In genomic region chr9:135299651-135300345, GRCh38 we compare ENCODE assay signal across 13 cellular contexts.
"Had no signal": no experiment of that assay in that cellular context is flagged by ENCODE, and none has a peak within 500 bp of the region (broad histone marks: within the 10 kb centered on the region; RNA-seq: fewer than 3 reads in every experiment).

No MANE protein-coding gene starts in this region.

- DNase-seq: activated CD4-positive, alpha-beta T cell treated with anti-CD3 and anti-CD28 coated beads, Interleukin-2, amount 10 ng/mL, durations not matched to agents 24 days and 14 days; activated naive CD4-positive, alpha-beta T cell treated with anti-CD3 and anti-CD28 coated beads for 36 hours; anterior cingulate cortex; foreskin keratinocyte; hippocampal formation; lower lobe of right lung; stimulated activated CD4-positive, alpha-beta T cell treated with anti-CD3 and anti-CD28 coated beads, Interleukin-2, amount 100 ng/mL, for 24 hours; stimulated activated naive CD8-positive, alpha-beta T cell treated with anti-CD3 and anti-CD28 coated beads, Interleukin-15, amount 100 ng/mL, for 72 hours; T-helper 1 cell; T1000; trophoblast cell had no signal

- H3K4me1 ChIP-seq: foreskin keratinocyte, lower lobe of right lung, suprapubic skin had no signal

- H3K27ac ChIP-seq: foreskin keratinocyte, lower lobe of right lung, suprapubic skin had no signal

- H3K36me3 ChIP-seq: lower lobe of right lung, suprapubic skin had no signal

- H3K9me3 ChIP-seq: lower lobe of right lung, suprapubic skin had no signal

- H3K27me3 ChIP-seq: foreskin keratinocyte had no signal

- FAIRE-seq: islet of Langerhans had no signal

- H3K4me3 ChIP-seq: lower lobe of right lung, suprapubic skin had no signal
